In genomic region chr5:90657788-90658187, GRCh38 we compare ENCODE assay signal across 34 cellular contexts.
"Had no signal": no experiment of that assay in that cellular context is flagged by ENCODE, and none has a peak within 500 bp of the region (broad histone marks: within the 10 kb centered on the region; RNA-seq: fewer than 3 reads in every experiment).

No MANE protein-coding gene starts in this region.

- H3K4me3 ChIP-seq: MG63 had no signal

- DNase-seq: Karpas-422, Kasumi-1, MG63, MM.1S, MV-4-11, NCI-H1048, NCI-H1092, NCI-H1092 treated with DMSO at 0.1 percent for 48 hours, NCI-H1105, NCI-H1105 treated with DMSO at 0.1 percent for 48 hours, NCI-H1417, NCI-H1417 treated with DMSO at 0.1 percent for 48 hours, NCI-H1436, NCI-H1436 treated with DMSO at 0.1 percent for 48 hours, NCI-H146, NCI-H1694, NCI-H1694 treated with DMSO at 0.1 percent for 48 hours, NCI-H187, NCI-H187 treated with DMSO at 0.1 percent for 48 hours, NCI-H1930, NCI-H2029, NCI-H2029 treated with DMSO at 0.1 percent for 48 hours, NCI-H2081, NCI-H2081 treated with DMSO at 0.1 percent for 48 hours, NCI-H2107, NCI-H2171, NCI-H2171 treated with DMSO at 0.1 percent for 48 hours, NCI-H2227 treated with DMSO at 0.1 percent for 48 hours, NCI-H226, NCI-H345, NCI-H446, NCI-H510A, NCI-H510A treated with DMSO at 0.1 percent for 48 hours, NCI-H524 had no signal

- H3K9me3 ChIP-seq: MG63 had no signal

- H3K36me3 ChIP-seq: MG63 had no signal
